9 cellular contexts compared by ENCODE assay signal in genomic region chr22:50059185-50059880, GRCh38. TPM values are rescaled to one million over a fixed set of nuclear protein-coding genes. Genes with fewer than 3 reads are reported as not detected.
DNase-seq lines count a peak whose midpoint lies in the region; ATAC-seq and TF ChIP-seq lines count a peak whose summit lies in the region.
"Had no signal": no experiment of that assay in that cellular context is flagged by ENCODE, and none has a peak within 500 bp of the region (broad histone marks: within the 10 kb centered on the region; RNA-seq: fewer than 3 reads in every experiment).

No MANE protein-coding gene starts in this region.

- no peak overlapping the region for H3K23ac ChIP-seq in neuronal stem cell (ENCODE audit: low read depth, low read length, poor library complexity)

- H3K4me2 ChIP-seq in neuronal stem cell (ENCODE audit: insufficient read depth, low read length, poor library complexity, severe bottlenecking) = peak overlapping the region; percentile 83

- H3K4me3 ChIP-seq in NT2/D1 (ENCODE audit: insufficient read length, low read depth) (no peak overlapping the region), fibroblast of mammary gland (ENCODE audit: control insufficient read depth, low read depth, low read length) (no peak overlapping the region), neuronal stem cell (ENCODE audit: low read length in 2 of 2) (peak overlapping the region in 1 of 2 donors; percentile 18)

- peak overlapping the region; percentile 96 for H2AFZ ChIP-seq in neuronal stem cell (ENCODE audit: low read length)

- no peak for ATAC-seq in GM18907 (IDR thresholded peaks at IDR 0.05; ENCODE audit: unreplicated experiment)
- no peak for ATAC-seq in HG03442 (IDR thresholded peaks at IDR 0.05; ENCODE audit: unreplicated experiment)
- ATAC-seq in GM19351 (IDR thresholded peaks at IDR 0.05; ENCODE audit: unreplicated experiment) = no peak

- no peak overlapping the region for H3K4ac ChIP-seq in neuronal stem cell (ENCODE audit: low read length)

- no peak for TF ChIP-seq CTCF in fibroblast of mammary gland (conservative IDR thresholded peaks at IDR 0.05; ENCODE audit: control insufficient read depth, insufficient read depth, low read depth, low read length)

- H3K9me3 ChIP-seq in NT2/D1 (ENCODE audit: insufficient read depth, low read length) (no peaks in the 10 kb centered on the region), neuronal stem cell (replicated peaks in 1 of 2; ENCODE audit: control insufficient read depth in 2 of 2, insufficient read depth in 1 of 2, low read depth in 1 of 2, low read length in 2 of 2) (no peaks in the 10 kb centered on the region)
- H3K9me3 ChIP-seq: neutrophil had no signal

- peak overlapping the region; percentile 42 for H3K27ac ChIP-seq in neuronal stem cell (replicated peaks; ENCODE audit: low read length)
- H3K27ac ChIP-seq: neutrophil had no signal

- no peak overlapping the region for H4K8ac ChIP-seq in neuronal stem cell (ENCODE audit: low read depth, low read length)

- H3K9ac ChIP-seq in NT2/D1 (ENCODE audit: insufficient read length, low read depth) = peak overlapping the region; percentile 50
- no peak overlapping the region for H3K9ac ChIP-seq in neuronal stem cell (ENCODE audit: low read depth, low read length, poor library complexity)

- no peaks in the 10 kb centered on the region for H3K79me1 ChIP-seq in neuronal stem cell (ENCODE audit: low read depth, low read length)

- no peak overlapping the region for H2BK120ac ChIP-seq in neuronal stem cell (ENCODE audit: low read depth, low read length)

- no peak overlapping the region for H2BK5ac ChIP-seq in neuronal stem cell (ENCODE audit: low read length)

- no peak overlapping the region for H2AK5ac ChIP-seq in neuronal stem cell (ENCODE audit: low read depth, low read length)

- H3K18ac ChIP-seq in neuronal stem cell (ENCODE audit: low read length) = peak overlapping the region; percentile 60

- no peak overlapping the region for H4K91ac ChIP-seq in neuronal stem cell (ENCODE audit: low read depth, low read length, poor library complexity)

- H3K4me1 ChIP-seq in NT2/D1 (ENCODE audit: insufficient read depth, insufficient read length) (peaks cover 7% of the 10 kb centered on the region), neuronal stem cell (ENCODE audit: control insufficient read depth in 2 of 2, insufficient read depth in 1 of 2, low read depth in 1 of 2, low read length in 2 of 2) (peaks cover 11% of the 10 kb centered on the region in 2 donors)

- DNase-seq in GM03348 (ENCODE audit: low spot score) (peak; percentile 60), NT2/D1 (ENCODE audit: low read depth, low spot score) (peak; percentile 48), fibroblast of mammary gland (ENCODE audit: low read depth) (peak; percentile 19), neuronal stem cell (ENCODE audit: low spot score) (peak; percentile 66), SKM-1 (lab: John Stamatoyannopoulos, UW; ENCODE audit: unreplicated experiment) (no peak)

- H3K36me3 ChIP-seq in NT2/D1 (ENCODE audit: insufficient read depth, insufficient read length, low read length) (no peaks in the 10 kb centered on the region), neuronal stem cell (replicated peaks in 1 of 2; ENCODE audit: control insufficient read depth in 2 of 2, insufficient read depth in 2 of 2, low read length in 2 of 2) (no peaks in the 10 kb centered on the region)

- no peak overlapping the region for H3K14ac ChIP-seq in neuronal stem cell (ENCODE audit: low read length)

- H2BK12ac ChIP-seq in neuronal stem cell (ENCODE audit: low read length) = no peak overlapping the region

- H3K27me3 ChIP-seq in NT2/D1 (ENCODE audit: insufficient read depth, insufficient read length) = no peaks in the 10 kb centered on the region
- H3K27me3 ChIP-seq in neuronal stem cell (ENCODE audit: control insufficient read depth in 3 of 3, insufficient read depth in 3 of 3, low read depth in 1 of 3, low read length in 3 of 3) = peaks cover 0 to 9% (median 0%) of the 10 kb centered on the region in 3 experiments

- WGBS in neuronal stem cell (ENCODE audit: extremely low coverage in 2 of 2, insufficient read length in 2 of 2, insufficient replicate concordance in 1 of 2), 2 donors = no CpG with 5 or more reads among the region's 20 CpGs

- no peak overlapping the region for H2BK15ac ChIP-seq in neuronal stem cell (ENCODE audit: low read length)

RNA-seq across cellular contexts. Expression of gene TTLL8, which starts 1.2 kb away (rescaled TPM):
- 0.06 TPM for polyA plus RNA-seq in neuronal stem cell (2013, experiment 1 of 2)
- polyA plus RNA-seq in neuronal stem cell (2013, experiment 2 of 2) = 0.01 TPM

RNA-seq across cellular contexts. Expression of gene MLC1, which starts 25.9 kb away (rescaled TPM):
- 0.07 TPM for polyA plus RNA-seq in neuronal stem cell (2013, experiment 1 of 2)
- polyA plus RNA-seq in neuronal stem cell (2013, experiment 2 of 2) = 0.04 TPM

RNA-seq across cellular contexts. Expression of gene MOV10L1, which starts 30.5 kb away (rescaled TPM):
- 0.03 TPM for polyA plus RNA-seq in neuronal stem cell (2013, experiment 1 of 2)
- 0.07 TPM for polyA plus RNA-seq in neuronal stem cell (2013, experiment 2 of 2)

RNA-seq across cellular contexts. Expression of gene IL17REL, which starts 46.8 kb away (rescaled TPM):
- 0.07 TPM for polyA plus RNA-seq in neuronal stem cell (2013, experiment 1 of 2)
- polyA plus RNA-seq in neuronal stem cell (2013, experiment 2 of 2) = 0.07 TPM
